In the genomic region with DNA sequence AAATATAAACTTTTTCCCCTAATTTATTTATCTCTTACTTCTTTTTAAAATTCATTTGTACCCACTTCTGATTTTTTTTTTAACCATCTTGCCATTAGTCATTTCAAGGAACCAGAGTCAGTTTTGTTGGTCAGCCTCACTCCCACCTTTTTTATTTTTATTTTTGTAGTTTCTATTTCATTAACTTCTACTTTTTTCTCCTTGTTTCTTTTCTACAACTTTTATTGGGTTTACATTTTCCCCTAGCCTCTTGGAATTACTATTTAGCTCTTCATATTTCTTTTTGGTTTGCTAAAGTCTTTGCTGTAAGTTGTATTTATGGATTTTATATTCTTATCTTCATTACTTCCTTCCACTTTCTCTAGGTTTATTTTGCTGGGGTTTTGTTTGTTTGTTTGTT, we compare ENCODE assay signal across 2 cellular contexts.
A peak's percentile ranks its signal among the peaks of the same experiment; 100 is the strongest.
TF ChIP-seq lines count a peak whose summit lies in the region.

No MANE protein-coding gene starts in this region.

TF ChIP-seq in HCT116, 20 proteins besides CTCF, POLR2A, EP300 and RAD21:
- TF ChIP-seq, protein P1, sequence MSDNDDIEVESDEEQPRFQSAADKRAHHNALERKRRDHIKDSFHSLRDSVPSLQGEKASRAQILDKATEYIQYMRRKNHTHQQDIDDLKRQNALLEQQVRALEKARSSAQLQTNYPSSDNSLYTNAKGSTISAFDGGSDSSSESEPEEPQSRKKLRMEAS (IDR thresholded peaks at IDR 0.05) = no peak
- TF ChIP-seq CEBPB (IDR thresholded peaks at IDR 0.05; ENCODE audit: low read depth) (no peak), SP1 (IDR thresholded peaks at IDR 0.05; ENCODE audit: low read depth) (no peak), JUND (IDR thresholded peaks at IDR 0.05) (no peak), ZFX (IDR thresholded peaks at IDR 0.05) (no peak), ZBTB33 (IDR thresholded peaks at IDR 0.05; ENCODE audit: extremely low read depth, insufficient replicate concordance, low read length) (no peak), SIN3A (IDR thresholded peaks at IDR 0.05; ENCODE audit: low read depth) (no peak), SRF (IDR thresholded peaks at IDR 0.05; ENCODE audit: low read depth) (no peak), REST (IDR thresholded peaks at IDR 0.05; ENCODE audit: low read depth) (no peak)
- TF ChIP-seq, protein P2, sequence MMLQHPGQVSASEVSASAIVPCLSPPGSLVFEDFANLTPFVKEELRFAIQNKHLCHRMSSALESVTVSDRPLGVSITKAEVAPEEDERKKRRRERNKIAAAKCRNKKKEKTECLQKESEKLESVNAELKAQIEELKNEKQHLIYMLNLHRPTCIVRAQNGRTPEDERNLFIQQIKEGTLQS (IDR thresholded peaks at IDR 0.05) = no peak

TF ChIP-seq in K562, 482 proteins besides CTCF, POLR2A, EP300 and RAD21:
- no peak for TF ChIP-seq NFE2 (IDR thresholded peaks at IDR 0.05; ENCODE audit: low read depth)
- TF ChIP-seq, protein P3, sequence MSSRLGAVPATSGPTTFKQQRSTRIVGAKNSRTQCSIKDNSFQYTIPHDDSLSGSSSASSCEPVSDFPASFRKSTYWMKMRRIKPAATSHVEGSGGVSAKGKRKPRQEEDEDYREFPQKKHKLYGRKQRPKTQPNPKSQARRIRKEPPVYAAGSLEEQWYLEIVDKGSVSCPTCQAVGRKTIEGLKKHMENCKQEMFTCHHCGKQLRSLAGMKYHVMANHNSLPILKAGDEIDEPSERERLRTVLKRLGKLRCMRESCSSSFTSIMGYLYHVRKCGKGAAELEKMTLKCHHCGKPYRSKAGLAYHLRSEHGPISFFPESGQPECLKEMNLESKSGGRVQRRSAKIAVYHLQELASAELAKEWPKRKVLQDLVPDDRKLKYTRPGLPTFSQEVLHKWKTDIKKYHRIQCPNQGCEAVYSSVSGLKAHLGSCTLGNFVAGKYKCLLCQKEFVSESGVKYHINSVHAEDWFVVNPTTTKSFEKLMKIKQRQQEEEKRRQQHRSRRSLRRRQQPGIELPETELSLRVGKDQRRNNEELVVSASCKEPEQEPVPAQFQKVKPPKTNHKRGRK (tag; IDR thresholded peaks at IDR 0.05) = peak; percentile 57; the same call in 1 of the 2 replicates
